ENCODE assay signal across 9 cellular contexts in the genomic region with DNA sequence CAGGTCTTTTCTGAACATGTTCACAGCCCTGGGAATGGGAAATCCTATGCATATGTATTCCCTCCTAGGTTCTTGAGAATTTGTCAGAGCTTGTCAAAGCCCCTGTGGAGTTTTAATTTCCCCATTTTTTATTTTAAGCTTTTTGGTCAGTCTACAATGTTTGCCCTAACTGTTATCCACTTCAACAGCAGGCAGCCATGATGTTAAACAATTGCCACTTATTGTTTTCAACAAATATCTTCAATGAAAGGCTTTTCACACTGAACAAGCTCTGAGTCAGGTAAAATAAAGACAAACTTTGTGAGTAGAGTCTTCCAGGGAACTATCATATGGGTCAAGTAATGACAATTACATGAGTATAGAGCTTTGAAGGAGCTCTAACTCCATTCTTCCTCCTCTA. TPM values are rescaled to one million over a fixed set of nuclear protein-coding genes. Genes with fewer than 3 reads are reported as not detected.
"Had no signal": no experiment of that assay in that cellular context is flagged by ENCODE, and none has a peak within 500 bp of the region (broad histone marks: within the 10 kb centered on the region; RNA-seq: fewer than 3 reads in every experiment).

No MANE protein-coding gene starts in this region.

- ATAC-seq: GM12878 had no signal

- DNase-seq: GDM1, GF-D8 had no signal

- FAIRE-seq: G401.6, GM12878, GM12891, GM12892, GM18507, GM19239 had no signal

- H3K4me3 ChIP-seq: GM12878 had no signal

RNA-seq across cellular contexts. Expression of gene ATP1B4, which starts 25.0 kb away (rescaled TPM):
- total RNA-seq: G401, GM12878 had no signal
- polyA plus RNA-seq: GM12878 had no signal

RNA-seq across cellular contexts. Expression of gene TMEM255A, which starts 25.6 kb away (rescaled TPM):
- total RNA-seq: G401 had no signal
